In the genomic region with DNA sequence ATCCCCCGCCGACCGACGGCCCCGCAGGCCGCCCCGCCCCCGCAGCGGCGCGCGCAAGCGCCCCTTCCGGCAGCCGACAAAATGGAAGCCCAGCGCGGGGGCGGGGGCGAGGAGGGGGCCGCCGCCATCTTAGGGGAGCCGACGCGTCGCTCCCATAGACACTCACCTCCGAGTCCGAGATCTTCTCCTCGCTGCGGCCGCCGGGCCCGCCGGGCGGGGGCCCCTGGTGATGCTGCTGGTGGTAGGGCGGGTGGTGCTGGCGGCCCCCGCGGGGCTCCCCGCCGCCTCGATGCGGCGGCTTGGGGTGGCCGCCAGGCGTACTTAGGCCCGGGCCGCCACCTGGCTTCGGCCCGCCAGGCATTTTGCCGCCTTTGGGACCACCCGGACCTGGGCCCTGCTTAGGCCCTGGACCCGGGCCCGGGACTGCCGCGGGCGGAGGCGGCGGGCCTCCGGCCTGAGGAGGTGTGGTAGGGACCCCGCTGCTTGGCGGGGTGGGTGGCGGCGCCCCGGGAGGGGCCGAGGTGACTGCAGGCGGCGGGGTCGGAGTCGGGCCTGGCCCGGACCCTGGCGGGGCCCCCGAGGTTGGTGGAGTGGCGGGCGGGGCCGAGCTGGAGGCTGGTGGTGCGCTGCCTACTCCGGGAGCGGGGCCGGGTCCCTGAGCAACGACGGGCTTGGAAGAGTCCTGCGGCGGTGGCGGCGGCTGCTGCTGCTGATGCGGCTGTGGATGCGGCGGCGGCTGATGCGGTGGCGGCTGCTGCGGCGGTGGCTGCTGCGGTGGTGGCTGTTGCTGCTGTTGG, we compare ENCODE assay signal across 8 cellular contexts. TPM values are rescaled to one million over a fixed set of nuclear protein-coding genes. Genes with fewer than 3 reads are reported as not detected.
DNase-seq lines count a peak whose midpoint lies in the region; ATAC-seq and TF ChIP-seq lines count a peak whose summit lies in the region.

No MANE protein-coding gene starts in this region.

- H3K27ac Mint-ChIP-seq in mesothelial cell of epicardium = peak overlapping the region; percentile 99

- no peaks in the 10 kb centered on the region for H3K27me3 Mint-ChIP-seq in mesothelial cell of epicardium (ENCODE audit: low read depth)

- peak; percentile 51 for ATAC-seq in GM19324 (IDR thresholded peaks at IDR 0.05; ENCODE audit: low FRiP score, unreplicated experiment)

- peaks cover 41% of the 10 kb centered on the region for H3K36me3 Mint-ChIP-seq in mesothelial cell of epicardium

- no peaks in the 10 kb centered on the region for H3K27me3 ChIP-seq in endocrine pancreas (ENCODE audit: control insufficient read depth, insufficient read depth, low read length)

- no peaks in the 10 kb centered on the region for H3K9me3 Mint-ChIP-seq in mesothelial cell of epicardium

- peak overlapping the region; percentile 90 for H3K9ac ChIP-seq in endocrine pancreas (ENCODE audit: control insufficient read depth, insufficient read depth, low read length)

- DNase-seq in AML-193 (lab: John Stamatoyannopoulos, UW) (peak; percentile 53 to 65), HPDE6-E6E7 (ENCODE audit: extremely low spot score) (peak; percentile 54), NOMO-1 treated with dmso at 0.1 percent for 144 hours (lab: John Stamatoyannopoulos, UW; ENCODE audit: unreplicated experiment) (peak; percentile 55), mesothelial cell of epicardium (ENCODE audit: low spot score in 2 of 2, unreplicated experiment in 2 of 2) (peak; percentile 85 to 91)
- DNase-seq in activated CD8-positive, alpha-beta memory T cell treated with anti-CD3 and anti-CD28 coated beads, Interleukin-2, amount 50 U/mL, for 1 hour (ENCODE audit: extremely low read depth) = peak; percentile 50
- DNase-seq in stimulated activated CD8-positive, alpha-beta memory T cell treated with anti-CD3 and anti-CD28 coated beads, Interleukin-15, amount 100 ng/mL, for 24 hours (ENCODE audit: low read depth) = peak; percentile 81

- TF ChIP-seq CTCF in mesothelial cell of epicardium (IDR thresholded peaks at IDR 0.05; ENCODE audit: unreplicated experiment) = no peak

- H3K4me1 Mint-ChIP-seq in mesothelial cell of epicardium = peaks cover 45% of the 10 kb centered on the region

- H3K4me1 ChIP-seq in endocrine pancreas (ENCODE audit: control insufficient read depth, insufficient read depth, low read length) = peaks cover 12% of the 10 kb centered on the region

- H3K4me3 Mint-ChIP-seq in mesothelial cell of epicardium = peak overlapping the region; percentile 91

- peaks cover 11% of the 10 kb centered on the region for H3K36me3 ChIP-seq in endocrine pancreas (ENCODE audit: control insufficient read depth, insufficient read depth, low read length)

- H3K4me3 ChIP-seq in endocrine pancreas (ENCODE audit: control insufficient read depth, insufficient read depth, low read length) = peak overlapping the region; percentile 100

- no peaks in the 10 kb centered on the region for H3K9me3 ChIP-seq in endocrine pancreas (ENCODE audit: control insufficient read depth, low read length)

RNA-seq across cellular contexts. Expression of gene SFPQ, which starts 0.7 kb away (rescaled TPM):
- 783 to 793 TPM (median 785 TPM) in 3 replicates for total RNA-seq in mesothelial cell of epicardium

Comparison
In these comparisons a context has a peak if more than half of its experiments do, and no peak if none do; other contexts are left out.
1. Peak in every context shown above with its lines: DNase-seq, ATAC-seq and H3K4me3 ChIP-seq.